8 cellular contexts compared by ENCODE assay signal in genomic region chr3:186540444-186541226, GRCh38. TPM values are rescaled to one million over a fixed set of nuclear protein-coding genes. Genes with fewer than 3 reads are reported as not detected.
DNase-seq lines count a peak whose midpoint lies in the region; ATAC-seq and TF ChIP-seq lines count a peak whose summit lies in the region.

No MANE protein-coding gene starts in this region.

- TF ChIP-seq POLR2A in sigmoid colon (IDR thresholded peaks at IDR 0.05) = no peak

- 4 to 9% methylated on average over 9 of the region's 9 CpGs for WGBS in sigmoid colon, 2 donors

- no peaks in the 10 kb centered on the region for H3K36me3 ChIP-seq in right atrium auricular region
- H3K36me3 ChIP-seq in sigmoid colon = peaks cover 0 to 12% (median 0%) of the 10 kb centered on the region in 4 donors

- H3K27ac ChIP-seq in right atrium auricular region (peak overlapping the region in 1 of 2 donors; percentile 41), sigmoid colon (peak overlapping the region in 1 of 4 donors; percentile 21)

- H3K27ac Mint-ChIP-seq in T-helper 17 cell = peak overlapping the region; percentile 74

- H3K4me3 ChIP-seq in right atrium auricular region (no peak overlapping the region), sigmoid colon (peak overlapping the region in 2 of 4 donors; percentile 23 to 25)

- H3K4me1 ChIP-seq in right atrium auricular region (peaks cover 0 to 22% of the 10 kb centered on the region in 2 donors), sigmoid colon (peaks cover 0 to 7% (median 4%) of the 10 kb centered on the region in 4 donors)

- TF ChIP-seq EP300 in sigmoid colon (IDR thresholded peaks at IDR 0.05) = no peak

- no peaks in the 10 kb centered on the region for H3K27me3 ChIP-seq in right atrium auricular region
- H3K27me3 ChIP-seq in sigmoid colon = no peaks in the 10 kb centered on the region

- peak overlapping the region; percentile 67 for H3K4me3 Mint-ChIP-seq in T-helper 17 cell

- H3K4me1 Mint-ChIP-seq in T-helper 17 cell = peaks cover 13% of the 10 kb centered on the region

- DNase-seq in GM03348 (ENCODE audit: low spot score) (peak; percentile 61), NCI-H146 (lab: John Stamatoyannopoulos, UW) (peak; percentile 74), T-helper 17 cell (peak; percentile 50 to 80 (median 70)), amniotic stem cell (lab: John Stamatoyannopoulos, UW) (peak; percentile 81), right atrium auricular region (ENCODE audit: low spot score) (peak; percentile 80), sigmoid colon (peak; percentile 82)

- H3K36me3 Mint-ChIP-seq in T-helper 17 cell (ENCODE audit: low read depth) = no peaks in the 10 kb centered on the region

- TF ChIP-seq CTCF in right atrium auricular region (IDR thresholded peaks at IDR 0.05) (peak; percentile 70 to 85), sigmoid colon (IDR thresholded peaks at IDR 0.05) (peak; percentile 62 to 73 (median 66))

- ATAC-seq in HG02623 (IDR thresholded peaks at IDR 0.05; ENCODE audit: unreplicated experiment) (peak; percentile 52), T-helper 17 cell (peak; percentile 98), GM18867 (IDR thresholded peaks at IDR 0.05; ENCODE audit: unreplicated experiment) (no peak)

- H3K27me3 Mint-ChIP-seq in T-helper 17 cell = no peaks in the 10 kb centered on the region

- no peaks in the 10 kb centered on the region for H3K9me3 ChIP-seq in T-helper 17 cell (ENCODE audit: control insufficient read depth, low read length, poor library complexity, severe bottlenecking)
- H3K9me3 ChIP-seq in right atrium auricular region = no peaks in the 10 kb centered on the region
- no peaks in the 10 kb centered on the region for H3K9me3 ChIP-seq in sigmoid colon

- intact Hi-C loops in sigmoid colon (cut with DNase I) = loop anchor here (1.0 to 5.0 kb wide), 3 partner anchors 180 to 558 kb away; no protein-coding TSS in a partner anchor

RNA-seq across cellular contexts. Expression of gene CRYGS, which starts 3.5 kb away (rescaled TPM):
- total RNA-seq in T-helper 17 cell (1 to 10 TPM; 2.7 to 4.3 TPM), right atrium auricular region (under 1 TPM in 1 of 2 donors, not detected in 1; 0.67 TPM), sigmoid colon (1 to 10 TPM; 1.5 to 5.0 (median 3.3) TPM)
- polyA plus RNA-seq in sigmoid colon = 1 to 10 TPM in 1 of 3 donors, not detected in 2; 2.7 TPM

RNA-seq across cellular contexts. Expression of gene TBCCD1, which starts 26.5 kb away (rescaled TPM):
- total RNA-seq in T-helper 17 cell (10 to 100 TPM; 12.9 to 14.2 TPM), right atrium auricular region (10 to 100 TPM in 1 of 2 donors, 1 to 10 TPM in 1; 8.6 to 10.3 TPM), sigmoid colon (10 to 100 TPM in 3 of 4 donors, 1 to 10 TPM in 1; 9.7 to 14.3 (median 11.4) TPM)
- polyA plus RNA-seq in sigmoid colon = 1 to 10 TPM; 4.9 to 6.6 (median 6.3) TPM

RNA-seq across cellular contexts. Expression of gene DNAJB11, which starts 29.9 kb away (rescaled TPM):
- 100 to 1,000 TPM in 1 of 2 donors, 10 to 100 TPM in 1; 83.4 to 101 TPM for total RNA-seq in T-helper 17 cell
- 10 to 100 TPM; 39.1 to 39.3 TPM for total RNA-seq in right atrium auricular region
- total RNA-seq in sigmoid colon = 10 to 100 TPM; 17.2 to 33.1 (median 26.2) TPM
- 10 to 100 TPM; 10.8 to 73.3 (median 19.0) TPM for polyA plus RNA-seq in sigmoid colon
